In the genomic region with DNA sequence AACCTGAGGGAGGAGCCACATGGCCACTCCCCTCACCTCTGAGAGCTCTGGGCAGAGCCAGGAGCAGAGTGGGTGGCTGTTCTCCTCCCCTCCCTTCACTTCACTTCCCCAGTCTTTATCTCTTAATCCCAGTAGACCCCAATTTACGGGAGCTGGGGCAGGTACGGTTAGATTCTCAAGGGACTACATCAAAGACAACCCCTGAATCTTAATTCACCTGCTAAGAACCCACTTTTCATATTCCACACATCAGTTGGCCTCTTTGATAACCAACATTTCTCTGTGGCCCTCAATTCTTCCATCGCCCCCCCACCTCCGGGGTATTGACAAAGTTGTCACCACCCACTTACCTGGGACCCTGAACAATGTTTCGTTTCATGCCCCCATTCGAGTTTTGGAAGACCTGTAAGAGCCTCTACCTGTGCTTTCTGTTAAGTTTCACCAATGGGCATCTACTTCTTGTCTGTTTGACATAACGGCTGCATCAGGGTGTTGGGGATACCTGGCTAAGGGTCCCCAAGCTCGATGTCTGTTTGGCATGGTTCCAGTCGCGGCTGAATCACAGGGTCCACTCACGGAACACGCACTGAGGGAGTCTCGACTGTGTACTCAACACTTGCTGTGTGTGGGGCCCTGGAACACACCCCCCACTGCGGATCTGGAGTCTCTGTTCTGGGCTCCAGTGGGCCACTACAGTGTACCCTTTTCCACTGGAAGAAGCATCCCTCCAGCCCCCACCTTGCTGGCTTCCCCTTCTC, we compare ENCODE assay signal across 1 cellular context.
TF ChIP-seq lines count a peak whose summit lies in the region.

No MANE protein-coding gene starts in this region.

TF ChIP-seq in HEK293, 187 proteins besides CTCF, POLR2A, EP300 and RAD21 (continued from another document):
- TF ChIP-seq, protein P1, sequence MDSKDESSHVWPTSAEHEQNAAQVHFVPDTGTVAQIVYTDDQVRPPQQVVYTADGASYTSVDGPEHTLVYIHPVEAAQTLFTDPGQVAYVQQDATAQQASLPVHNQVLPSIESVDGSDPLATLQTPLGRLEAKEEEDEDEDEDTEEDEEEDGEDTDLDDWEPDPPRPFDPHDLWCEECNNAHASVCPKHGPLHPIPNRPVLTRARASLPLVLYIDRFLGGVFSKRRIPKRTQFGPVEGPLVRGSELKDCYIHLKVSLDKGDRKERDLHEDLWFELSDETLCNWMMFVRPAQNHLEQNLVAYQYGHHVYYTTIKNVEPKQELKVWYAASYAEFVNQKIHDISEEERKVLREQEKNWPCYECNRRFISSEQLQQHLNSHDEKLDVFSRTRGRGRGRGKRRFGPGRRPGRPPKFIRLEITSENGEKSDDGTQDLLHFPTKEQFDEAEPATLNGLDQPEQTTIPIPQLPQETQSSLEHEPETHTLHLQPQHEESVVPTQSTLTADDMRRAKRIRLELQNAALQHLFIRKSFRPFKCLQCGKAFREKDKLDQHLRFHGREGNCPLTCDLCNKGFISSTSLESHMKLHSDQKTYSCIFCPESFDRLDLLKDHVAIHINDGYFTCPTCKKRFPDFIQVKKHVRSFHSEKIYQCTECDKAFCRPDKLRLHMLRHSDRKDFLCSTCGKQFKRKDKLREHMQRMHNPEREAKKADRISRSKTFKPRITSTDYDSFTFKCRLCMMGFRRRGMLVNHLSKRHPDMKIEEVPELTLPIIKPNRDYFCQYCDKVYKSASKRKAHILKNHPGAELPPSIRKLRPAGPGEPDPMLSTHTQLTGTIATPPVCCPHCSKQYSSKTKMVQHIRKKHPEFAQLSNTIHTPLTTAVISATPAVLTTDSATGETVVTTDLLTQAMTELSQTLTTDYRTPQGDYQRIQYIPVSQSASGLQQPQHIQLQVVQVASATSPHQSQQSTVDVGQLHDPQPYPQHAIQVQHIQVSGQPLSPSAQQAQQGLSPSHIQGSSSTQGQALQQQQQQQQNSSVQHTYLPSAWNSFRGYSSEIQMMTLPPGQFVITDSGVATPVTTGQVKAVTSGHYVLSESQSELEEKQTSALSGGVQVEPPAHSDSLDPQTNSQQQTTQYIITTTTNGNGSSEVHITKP (tag by site-specific recombination; IDR thresholded peaks at IDR 0.05) = 0 out of 2 replicates have a peak, but pooled peaks have one; percentile 2
- TF ChIP-seq HOXA7 (CRISPR knock-in tag; IDR thresholded peaks at IDR 0.05; ENCODE audit: borderline replicate concordance) (no peak), ZNF747 (tag by site-specific recombination; IDR thresholded peaks at IDR 0.05) (no peak), ZNF202 (tag by site-specific recombination; IDR thresholded peaks at IDR 0.05; ENCODE audit: borderline replicate concordance) (no peak), ZFHX2 (tag by site-specific recombination; conservative IDR thresholded peaks at IDR 0.05) (0 out of 2 replicates have a peak, but pooled peaks have one; percentile 11), ZNF341 (tag by site-specific recombination; IDR thresholded peaks at IDR 0.05; ENCODE audit: low read depth) (peak; percentile 96), ZNF549 (tag by site-specific recombination; IDR thresholded peaks at IDR 0.05) (no peak), SCRT1 (tag by site-specific recombination; IDR thresholded peaks at IDR 0.05; ENCODE audit: borderline replicate concordance) (no peak), ZNF529 (tag by site-specific recombination; IDR thresholded peaks at IDR 0.05; ENCODE audit: insufficient replicate concordance) (no peak), ZNF701 (tag by site-specific recombination; IDR thresholded peaks at IDR 0.05) (no peak), MZF1 (tag by site-specific recombination; IDR thresholded peaks at IDR 0.05; ENCODE audit: borderline replicate concordance) (no peak), GLI2 (tag by site-specific recombination; IDR thresholded peaks at IDR 0.05; ENCODE audit: borderline replicate concordance, low read depth) (no peak), ZNF175 (tag by site-specific recombination; IDR thresholded peaks at IDR 0.05) (no peak)
- TF ChIP-seq, protein P2, sequence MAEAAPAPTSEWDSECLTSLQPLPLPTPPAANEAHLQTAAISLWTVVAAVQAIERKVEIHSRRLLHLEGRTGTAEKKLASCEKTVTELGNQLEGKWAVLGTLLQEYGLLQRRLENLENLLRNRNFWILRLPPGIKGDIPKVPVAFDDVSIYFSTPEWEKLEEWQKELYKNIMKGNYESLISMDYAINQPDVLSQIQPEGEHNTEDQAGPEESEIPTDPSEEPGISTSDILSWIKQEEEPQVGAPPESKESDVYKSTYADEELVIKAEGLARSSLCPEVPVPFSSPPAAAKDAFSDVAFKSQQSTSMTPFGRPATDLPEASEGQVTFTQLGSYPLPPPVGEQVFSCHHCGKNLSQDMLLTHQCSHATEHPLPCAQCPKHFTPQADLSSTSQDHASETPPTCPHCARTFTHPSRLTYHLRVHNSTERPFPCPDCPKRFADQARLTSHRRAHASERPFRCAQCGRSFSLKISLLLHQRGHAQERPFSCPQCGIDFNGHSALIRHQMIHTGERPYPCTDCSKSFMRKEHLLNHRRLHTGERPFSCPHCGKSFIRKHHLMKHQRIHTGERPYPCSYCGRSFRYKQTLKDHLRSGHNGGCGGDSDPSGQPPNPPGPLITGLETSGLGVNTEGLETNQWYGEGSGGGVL (tag by site-specific recombination; IDR thresholded peaks at IDR 0.05) = no peak
